8 cellular contexts compared by ENCODE assay signal in the genomic region with DNA sequence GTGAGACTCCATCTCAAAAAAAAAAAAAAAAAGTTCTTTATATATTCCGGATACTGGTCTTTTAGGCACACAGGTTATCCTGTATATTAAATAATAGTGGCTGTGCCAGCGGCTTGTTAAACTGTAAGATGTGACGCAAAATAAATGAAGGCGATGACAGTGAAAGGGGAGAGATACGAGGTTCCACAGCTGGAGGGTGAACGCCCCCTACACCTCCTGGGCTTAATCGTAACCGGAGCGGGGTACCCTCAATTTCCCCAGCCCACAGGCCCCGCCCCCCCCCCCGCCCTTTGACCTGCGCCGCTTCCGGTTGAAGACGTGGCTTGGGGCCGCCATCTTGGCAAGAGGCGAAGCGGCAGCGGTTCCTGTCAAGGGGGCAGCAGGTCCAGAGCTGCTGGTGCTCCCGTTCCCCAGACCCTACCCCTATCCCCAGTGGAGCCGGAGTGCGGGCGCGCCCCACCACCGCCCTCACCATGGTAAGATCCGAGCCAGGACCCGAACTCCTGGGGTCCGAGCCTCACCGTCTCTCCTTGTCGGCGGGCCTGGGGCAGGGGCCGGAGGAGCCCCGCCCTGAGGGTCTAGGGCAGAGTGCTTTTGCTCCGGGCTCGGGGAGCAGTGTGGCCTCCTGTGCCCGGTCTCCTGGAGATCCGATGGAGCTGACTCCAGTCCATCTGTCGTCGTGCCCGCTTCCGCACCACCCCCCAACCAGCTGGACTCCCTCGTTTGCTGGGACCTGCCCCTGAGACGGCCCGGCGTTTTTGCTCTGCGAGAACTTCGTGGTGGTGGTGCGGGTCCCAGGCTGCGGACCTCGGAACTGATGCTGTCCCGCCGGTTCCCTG. TPM values are rescaled to one million over a fixed set of nuclear protein-coding genes. Genes with fewer than 3 reads are reported as not detected.
DNase-seq lines count a peak whose midpoint lies in the region; ATAC-seq and TF ChIP-seq lines count a peak whose summit lies in the region.

A gene (plus strand): TSS at position 335 of the 839 bp plus-strand sequence. CDS start 139 bp downstream, at position 474.

- no peaks in the 10 kb centered on the region for H3K9me3 ChIP-seq in CD8-positive, alpha-beta memory T cell (ENCODE audit: low read length)
- no peaks in the 10 kb centered on the region for H3K9me3 ChIP-seq in naive thymus-derived CD4-positive, alpha-beta T cell (ENCODE audit: control insufficient read depth in 2 of 3, low read length in 3 of 3)

- peak within 1 kb of the TSS; percentile 89 to 99 (median 98) for H3K27ac Mint-ChIP-seq in CD8-positive, alpha-beta memory T cell
- peak within 1 kb of the TSS; percentile 99 for H3K27ac Mint-ChIP-seq in activated T-helper 17 cell treated with anti-CD3 and anti-CD28 coated beads, Interleukin-2, amount 50 U/mL, for 72 hours
- peak within 1 kb of the TSS; percentile 92 to 98 (median 98) for H3K27ac Mint-ChIP-seq in naive thymus-derived CD4-positive, alpha-beta T cell
- H3K27ac Mint-ChIP-seq in stimulated activated memory B cell treated with anti-CD40 and anti-IgM and Interleukin-4, amounts not matched to agents 10 μg/mL and 1 μg/mL and 100 μg/mL, for 72 hours, result peak within 1 kb of the TSS; percentile 84

- no peak for TF ChIP-seq EP300 in Ishikawa (IDR thresholded peaks at IDR 0.05; ENCODE audit: borderline replicate concordance)

- H3K27me3 ChIP-seq in CD8-positive, alpha-beta memory T cell (ENCODE audit: insufficient read depth, low read length, poor library complexity, severe bottlenecking), result no peaks in the 10 kb centered on the region
- no peaks in the 10 kb centered on the region for H3K27me3 ChIP-seq in naive thymus-derived CD4-positive, alpha-beta T cell (ENCODE audit: control insufficient read depth in 2 of 2, insufficient read depth in 2 of 2, low read length in 2 of 2)

- H3K36me3 Mint-ChIP-seq in CD8-positive, alpha-beta memory T cell, result peaks cover 0 to 32% (median 0%) of the 10 kb centered on the region in 3 donors
- peaks cover 43% of the 10 kb centered on the region for H3K36me3 Mint-ChIP-seq in activated T-helper 17 cell treated with anti-CD3 and anti-CD28 coated beads, Interleukin-2, amount 50 U/mL, for 72 hours (ENCODE audit: low read depth)
- peaks cover 0 to 9% (median 1%) of the 10 kb centered on the region in 5 donors for H3K36me3 Mint-ChIP-seq in naive thymus-derived CD4-positive, alpha-beta T cell
- peaks cover 12% of the 10 kb centered on the region for H3K36me3 Mint-ChIP-seq in stimulated activated memory B cell treated with anti-CD40 and anti-IgM and Interleukin-4, amounts not matched to agents 10 μg/mL and 1 μg/mL and 100 μg/mL, for 72 hours

- H3K27ac ChIP-seq in CD8-positive, alpha-beta memory T cell (ENCODE audit: low read depth, low read length), result peak within 1 kb of the TSS; percentile 98
- peak within 1 kb of the TSS; percentile 100 for H3K27ac ChIP-seq in naive thymus-derived CD4-positive, alpha-beta T cell (ENCODE audit: low read depth, low read length)

- no peaks in the 10 kb centered on the region for H3K36me3 ChIP-seq in CD8-positive, alpha-beta memory T cell (ENCODE audit: insufficient read depth, low read length)
- peaks cover 0 to 9% (median 0%) of the 10 kb centered on the region in 3 experiments for H3K36me3 ChIP-seq in naive thymus-derived CD4-positive, alpha-beta T cell (ENCODE audit: control insufficient read depth in 2 of 3, insufficient read depth in 3 of 3, low read length in 3 of 3)

- H3K4me1 Mint-ChIP-seq in CD8-positive, alpha-beta memory T cell, result peaks cover 46 to 54% (median 53%) of the 10 kb centered on the region in 3 donors
- H3K4me1 Mint-ChIP-seq in activated T-helper 17 cell treated with anti-CD3 and anti-CD28 coated beads, Interleukin-2, amount 50 U/mL, for 72 hours, result peaks cover 26% of the 10 kb centered on the region
- peaks cover 35 to 57% (median 49%) of the 10 kb centered on the region in 7 donors for H3K4me1 Mint-ChIP-seq in naive thymus-derived CD4-positive, alpha-beta T cell
- peaks cover 51% of the 10 kb centered on the region for H3K4me1 Mint-ChIP-seq in stimulated activated memory B cell treated with anti-CD40 and anti-IgM and Interleukin-4, amounts not matched to agents 10 μg/mL and 1 μg/mL and 100 μg/mL, for 72 hours

- CTCF ChIA-PET in CD8-positive, alpha-beta memory T cell (lab: Charles Lee), result interaction anchor here (1.0 to 1.5 kb wide), 4 partner anchors 11 to 39 kb away, joined by 3 to 4 read pairs (median 3); a partner anchor contains a TSS
- CTCF ChIA-PET in naive thymus-derived CD4-positive, alpha-beta T cell (lab: Charles Lee), result interaction anchor here (0.7 to 1.3 kb wide), 2 partner anchors 37 to 236 kb away, joined by 3 to 4 read pairs; no protein-coding TSS in a partner anchor

- peak within 1 kb of the TSS; percentile 87 to 99 (median 96) for H3K4me3 Mint-ChIP-seq in CD8-positive, alpha-beta memory T cell
- peak within 1 kb of the TSS; percentile 99 for H3K4me3 Mint-ChIP-seq in activated T-helper 17 cell treated with anti-CD3 and anti-CD28 coated beads, Interleukin-2, amount 50 U/mL, for 72 hours
- H3K4me3 Mint-ChIP-seq in naive thymus-derived CD4-positive, alpha-beta T cell, result peak within 1 kb of the TSS; percentile 83 to 99 (median 96)
- H3K4me3 Mint-ChIP-seq in stimulated activated memory B cell treated with anti-CD40 and anti-IgM and Interleukin-4, amounts not matched to agents 10 μg/mL and 1 μg/mL and 100 μg/mL, for 72 hours, result peak within 1 kb of the TSS; percentile 95

- ATAC-seq in GM21390 (IDR thresholded peaks at IDR 0.05; ENCODE audit: unreplicated experiment), result peak; percentile 61
- peak; percentile 84 for ATAC-seq in activated T-helper 17 cell treated with anti-CD3 and anti-CD28 coated beads, Interleukin-2, amount 50 U/mL, for 72 hours (replicated peaks)
- peak; percentile 94 for ATAC-seq in naive thymus-derived CD4-positive, alpha-beta T cell
- ATAC-seq in stimulated activated memory B cell treated with anti-CD40 and anti-IgM and Interleukin-4, amounts not matched to agents 10 μg/mL and 1 μg/mL and 100 μg/mL, for 72 hours, result peak; percentile 92

- H3K9me3 Mint-ChIP-seq in CD8-positive, alpha-beta memory T cell, result no peaks in the 10 kb centered on the region
- no peaks in the 10 kb centered on the region for H3K9me3 Mint-ChIP-seq in activated T-helper 17 cell treated with anti-CD3 and anti-CD28 coated beads, Interleukin-2, amount 50 U/mL, for 72 hours
- peaks cover 0 to 2% (median 0%) of the 10 kb centered on the region in 11 donors for H3K9me3 Mint-ChIP-seq in naive thymus-derived CD4-positive, alpha-beta T cell
- no peaks in the 10 kb centered on the region for H3K9me3 Mint-ChIP-seq in stimulated activated memory B cell treated with anti-CD40 and anti-IgM and Interleukin-4, amounts not matched to agents 10 μg/mL and 1 μg/mL and 100 μg/mL, for 72 hours

- no peaks in the 10 kb centered on the region for H3K27me3 Mint-ChIP-seq in CD8-positive, alpha-beta memory T cell
- no peaks in the 10 kb centered on the region for H3K27me3 Mint-ChIP-seq in activated T-helper 17 cell treated with anti-CD3 and anti-CD28 coated beads, Interleukin-2, amount 50 U/mL, for 72 hours
- no peaks in the 10 kb centered on the region for H3K27me3 Mint-ChIP-seq in naive thymus-derived CD4-positive, alpha-beta T cell
- H3K27me3 Mint-ChIP-seq in stimulated activated memory B cell treated with anti-CD40 and anti-IgM and Interleukin-4, amounts not matched to agents 10 μg/mL and 1 μg/mL and 100 μg/mL, for 72 hours, result no peaks in the 10 kb centered on the region

- H3K4me1 ChIP-seq in CD8-positive, alpha-beta memory T cell (ENCODE audit: insufficient read depth, low read length), result peaks cover 42% of the 10 kb centered on the region
- peaks cover 26 to 36% of the 10 kb centered on the region in 2 donors for H3K4me1 ChIP-seq in naive thymus-derived CD4-positive, alpha-beta T cell (ENCODE audit: control insufficient read depth in 2 of 2, insufficient read depth in 2 of 2, low read length in 2 of 2)

- DNase-seq in CD8-positive, alpha-beta memory T cell, result peak; percentile 69 to 88 (median 78)
- peak; percentile 76 for DNase-seq in RKO (ENCODE audit: low spot score)
- peak; percentile 68 for DNase-seq in fibroblast of mammary gland (ENCODE audit: low read depth)
- peak; percentile 58 to 82 (median 79) for DNase-seq in naive thymus-derived CD4-positive, alpha-beta T cell

- no peak for TF ChIP-seq CTCF in fibroblast of mammary gland (conservative IDR thresholded peaks at IDR 0.05; ENCODE audit: control insufficient read depth, insufficient read depth, low read depth, low read length)

- intact Hi-C loops in naive thymus-derived CD4-positive, alpha-beta T cell (cut with micrococcal nuclease), result loop anchor here (1.0 to 5.0 kb wide), 12 partner anchors 36 to 585 kb away; a partner anchor contains a TSS

- POLR2A ChIA-PET in CD8-positive, alpha-beta memory T cell (lab: Charles Lee), result interaction anchor here (0.8 to 1.5 kb wide), 4 partner anchors 42 to 304 kb away, joined by 3 to 9 read pairs (median 4); a partner anchor contains a TSS
- POLR2A ChIA-PET in naive thymus-derived CD4-positive, alpha-beta T cell (lab: Charles Lee), result interaction anchor here (0.6 to 3.8 kb wide), 19 partner anchors 8 to 809 kb away, joined by 3 to 27 read pairs (median 3); a partner anchor contains a TSS

- TF ChIP-seq RAD21 in Ishikawa (IDR thresholded peaks at IDR 0.05; ENCODE audit: low read depth), result no peak

- H3K4me3 ChIP-seq in CD8-positive, alpha-beta memory T cell (ENCODE audit: low read length), result peak within 1 kb of the TSS; percentile 83
- peak within 1 kb of the TSS; percentile 77 for H3K4me3 ChIP-seq in fibroblast of mammary gland (ENCODE audit: control insufficient read depth, low read depth, low read length)
- H3K4me3 ChIP-seq in naive thymus-derived CD4-positive, alpha-beta T cell (ENCODE audit: low read length), result peak within 1 kb of the TSS; percentile 98

TF ChIP-seq in Ishikawa, 13 proteins besides CTCF, POLR2A, EP300 and RAD21 (continues in another document):
- TF ChIP-seq CEBPB (IDR thresholded peaks at IDR 0.05), result no peak
- no peak for TF ChIP-seq EGR1 (IDR thresholded peaks at IDR 0.05)
- TF ChIP-seq NFIC (IDR thresholded peaks at IDR 0.05), result 0 out of 2 replicates have a peak, but pooled peaks have one; percentile 5
- TF ChIP-seq TCF12 (IDR thresholded peaks at IDR 0.05; ENCODE audit: low read depth), result no peak
- no peak for TF ChIP-seq ZBTB7A (IDR thresholded peaks at IDR 0.05; ENCODE audit: low read depth)
- 0 out of 2 replicates have a peak, but pooled peaks have one; percentile 18 for TF ChIP-seq CREB1 (IDR thresholded peaks at IDR 0.05; ENCODE audit: low read depth)

RNA-seq across cellular contexts. Expression of the gene that starts here (rescaled TPM):
- 100 to 1,000 TPM; 149 to 154 TPM for total RNA-seq in CD8-positive, alpha-beta memory T cell
- 148 TPM for polyA plus RNA-seq in CD8-positive, alpha-beta memory T cell
- total RNA-seq in activated T-helper 17 cell treated with anti-CD3 and anti-CD28 coated beads, Interleukin-2, amount 50 U/mL, for 72 hours, result 100 to 1,000 TPM; 143 to 155 TPM
- 100 to 1,000 TPM in 3 of 5 experiments, 10 to 100 TPM in 2; 71.2 to 134 (median 115) TPM for total RNA-seq in naive thymus-derived CD4-positive, alpha-beta T cell
- polyA plus RNA-seq in naive thymus-derived CD4-positive, alpha-beta T cell, result 100 to 1,000 TPM; 139 to 170 TPM

Comparison
In these comparisons a context has a peak if more than half of its experiments do, and no peak if none do; other contexts are left out.
1. Peak in every context shown above with its lines: DNase-seq, ATAC-seq, H3K4me3 ChIP-seq and H3K27ac ChIP-seq.